8 cellular contexts compared by ENCODE assay signal in genomic region chr17:64664299-64664981, GRCh38. TPM values are rescaled to one million over a fixed set of nuclear protein-coding genes. Genes with fewer than 3 reads are reported as not detected.
DNase-seq lines count a peak whose midpoint lies in the region; ATAC-seq, FAIRE-seq and TF ChIP-seq lines count a peak whose summit lies in the region.
"Not testable (repeated sequence)": the region's sequence is repeated elsewhere in the genome, so short reads cannot be mapped to it uniquely, and the experiment has no call there.

No MANE protein-coding gene starts in this region.

- H3K27ac ChIP-seq in RWPE2 (ENCODE audit: poor library complexity, severe bottlenecking) (peak overlapping the region; percentile 92), epithelial cell of prostate (peak overlapping the region; percentile 40)
- not testable (repeated sequence) for H3K27ac ChIP-seq in K562 (ENCODE audit: extremely low read depth, low read depth, low read length)

- TF ChIP-seq CTCF in RWPE2 (IDR thresholded peaks at IDR 0.05; ENCODE audit: poor library complexity, severe bottlenecking); K562 (IDR thresholded peaks at IDR 0.05 in 2 of 3, conservative IDR thresholded peaks at IDR 0.05 in 1 of 3; ENCODE audit: insufficient read depth in 2 of 3, low read depth in 1 of 3, low read length in 3 of 3): not testable (repeated sequence)

- H3K9me3 ChIP-seq in RWPE2 (ENCODE audit: severe bottlenecking); K562 (replicated peaks; ENCODE audit: control insufficient read depth, insufficient read depth, low read depth, low read length): not testable (repeated sequence)

- DNase-seq in A172 (ENCODE audit: low spot score) (peak; percentile 50), ELR (ENCODE audit: low read depth) (peak; percentile 74), K562 (ENCODE audit: extremely low read depth in 1 of 4, low spot score in 3 of 4) (peak in 1 of 4 experiments; percentile 9), left kidney (ENCODE audit: low read depth, low spot score) (peak; percentile 18), renal cortical epithelial cell (ENCODE audit: low read depth) (peak; percentile 29)
- DNase-seq in RWPE2 (ENCODE audit: low spot score); epithelial cell of prostate (ENCODE audit: low read depth, low spot score): not testable (repeated sequence)

- ATAC-seq in RWPE2 (ENCODE audit: low read depth): peak; percentile 2; the same call in 1 of the 3 replicates
- not testable (repeated sequence) for ATAC-seq in K562

- H3K4me2 ChIP-seq in K562 (ENCODE audit: insufficient read depth, low read length): not testable (repeated sequence)

- H2AFZ ChIP-seq in K562 (ENCODE audit: low read depth, low read length): not testable (repeated sequence)

- H3K36me3 ChIP-seq in RWPE2 (ENCODE audit: low read depth); K562 (ENCODE audit: control insufficient read depth, insufficient read depth, low read length): not testable (repeated sequence)

- TF ChIP-seq RAD21 in Ishikawa (IDR thresholded peaks at IDR 0.05; ENCODE audit: low read depth); K562 (CRISPR knock-in tag; conservative IDR thresholded peaks at IDR 0.05 in 1 of 2, IDR thresholded peaks at IDR 0.05 in 1 of 2): not testable (repeated sequence)

- BruUV-seq in K562 (replicated peaks; lab: Mats Ljungman, UMichigan): not testable (repeated sequence)

- CTCF ChIA-PET in K562 (lab: Yijun Ruan, JAX; ENCODE audit: low intra/inter-chr PET ratio): not testable (repeated sequence)

- H3K9ac ChIP-seq in K562 (ENCODE audit: insufficient read depth in 1 of 2, low read depth in 2 of 2, low read length in 2 of 2): not testable (repeated sequence)

- in situ Hi-C loops in K562 (cut with MboI): not testable (repeated sequence)

- H3K27me3 ChIP-seq in RWPE2 (ENCODE audit: insufficient read depth, poor library complexity, severe bottlenecking); K562 (ENCODE audit: control insufficient read depth in 2 of 2, insufficient read depth in 2 of 2, low read length in 2 of 2): not testable (repeated sequence)

- not testable (repeated sequence) for TF ChIP-seq POLR2A in K562 (conservative IDR thresholded peaks at IDR 0.05)

- not testable (repeated sequence) for H4K20me1 ChIP-seq in K562 (replicated peaks; ENCODE audit: control insufficient read depth, insufficient read depth, low read length)

- POLR2A ChIA-PET in K562 (lab: Yijun Ruan, JAX): not testable (repeated sequence)

- peaks cover 20% of the 10 kb centered on the region; the same call in 2 of the 3 replicates for H3K79me2 ChIP-seq in K562 (ENCODE audit: control insufficient read depth, insufficient read depth, low read length)

- intact Hi-C loops in K562 (cut with micrococcal nuclease): loop anchor here (5.0 kb wide), 1 partner anchor 73 kb away; no protein-coding TSS in a partner anchor

- not testable (repeated sequence) for H3K4me3 ChIP-seq in RWPE2 (ENCODE audit: severe bottlenecking); K562

- H3K4me1 ChIP-seq in RWPE2 (ENCODE audit: insufficient read depth, poor library complexity, severe bottlenecking) (peaks cover 34% of the 10 kb centered on the region), K562 (replicated peaks in 1 of 2; ENCODE audit: control insufficient read depth in 2 of 2, insufficient read depth in 2 of 2, low read length in 2 of 2) (peaks cover 7 to 11% of the 10 kb centered on the region in 2 experiments; a peak in 4 of 5 replicates)

- not testable (repeated sequence) for TF ChIP-seq EP300 in Ishikawa (IDR thresholded peaks at IDR 0.05; ENCODE audit: borderline replicate concordance); K562 (IDR thresholded peaks at IDR 0.05; ENCODE audit: low read length)

- WGBS in K562 (ENCODE audit: insufficient coverage, low coverage, missing lambda C conversion rate): 26% methylated on average over 6 of the region's 6 CpGs

- H3K9me1 ChIP-seq in K562 (ENCODE audit: control insufficient read depth, insufficient read depth, low read length): not testable (repeated sequence)

- not testable (repeated sequence) for FAIRE-seq in K562 (lab: Jason Lieb, UNC)

TF ChIP-seq in Ishikawa, 13 proteins besides CTCF, POLR2A, EP300 and RAD21:
- TF ChIP-seq TEAD4 (IDR thresholded peaks at IDR 0.05): peak; percentile 28; the same call in 1 of the 2 replicates

TF ChIP-seq in K562, 482 proteins besides CTCF, POLR2A, EP300 and RAD21:
- peak; percentile 4 for TF ChIP-seq MEIS2 (IDR thresholded peaks at IDR 0.05; ENCODE audit: partially characterized antibody)
- peak; percentile 29; the same call in 1 of the 2 replicates for TF ChIP-seq ATF3 (IDR thresholded peaks at IDR 0.05)
- not testable (repeated sequence) for TF ChIP-seq ATF3 (CRISPR knock-in tag; conservative IDR thresholded peaks at IDR 0.05); JUND (IDR thresholded peaks at IDR 0.05; ENCODE audit: borderline replicate concordance, low read depth, low read length)
- TF ChIP-seq JUND (tag; IDR thresholded peaks at IDR 0.05; ENCODE audit: borderline replicate concordance, low read depth, low read length): peak; percentile 20; the same call in 1 of the 3 replicates

RNA-seq across cellular contexts. Expression of gene SMURF2, which starts 2.3 kb away (rescaled TPM):
- total RNA-seq in A172 (2014; rRNA removed; shearing (Covaris generic)): 45.6 and 50.8 TPM in 2 replicates
- 14.0 and 35.3 TPM in 2 replicates for total RNA-seq in K562 (2011; cell fraction: chromatin; rRNA removed; ENCODE audit: low replicate concordance)
- 6.8 and 8.8 TPM in 2 replicates for total RNA-seq in K562 (2011; cell fraction: nucleolus; rRNA removed)
- 12.4 and 15.6 TPM in 2 replicates for total RNA-seq in K562 (2011; cell fraction: nucleoplasm; rRNA removed)
- total RNA-seq in K562 (2014; rRNA removed) (11.6 and 13.0 TPM in 2 replicates), K562 (2014; rRNA removed; fragmentation: Illumina TruSeq; extraction: Trizol) (20.5 and 22.1 TPM in 2 replicates), K562 (2015; rRNA removed; fragmentation: Illumina TruSeq; extraction: Trizol) (22.0 and 23.1 TPM in 2 replicates), K562 (2021) (15.2 and 15.7 TPM in 2 replicates), renal cortical epithelial cell (77.1 and 92.9 TPM in 2 replicates)
- polyA plus RNA-seq in K562 (2011; rRNA removed) (13.3 and 14.8 TPM in 2 replicates), K562 (2014; fragmentation: Illumina TruSeq; extraction: Trizol) (15.9 and 16.4 TPM in 2 replicates), K562 (2014; fragmentation: Nextera tagmentation; extraction: Ambion mirVana) (1 to 10 TPM; 3.8 to 5.0 TPM), K562 (2014; rRNA removed) (9.1 and 11.3 TPM in 2 replicates)
- polyA plus RNA-seq in K562 (2011; cell fraction: cytosol; rRNA removed): 3.4 and 7.1 TPM in 2 replicates
- 11.5 and 13.8 TPM in 2 replicates for polyA plus RNA-seq in K562 (2011; cell fraction: nucleus; rRNA removed)
- 8.8 and 9.6 TPM in 2 replicates for polyA plus RNA-seq in K562 (2012)
- polyA minus RNA-seq in K562 (2011; rRNA and poly(A)+ RNA removed): 31.6 and 34.3 TPM in 2 replicates
- 7.8 and 10.6 TPM in 2 replicates for polyA minus RNA-seq in K562 (2011; cell fraction: cytosol; rRNA and poly(A)+ RNA removed)
- polyA minus RNA-seq in K562 (2011; cell fraction: nucleus; rRNA and poly(A)+ RNA removed): 5.8 and 19.7 TPM in 2 replicates
